In genomic region chr11:1736447-1736992, GRCh38 we compare ENCODE assay signal across 24 cellular contexts. TPM values are rescaled to one million over a fixed set of nuclear protein-coding genes. Genes with fewer than 3 reads are reported as not detected.
"Had no signal": no experiment of that assay in that cellular context is flagged by ENCODE, and none has a peak within 500 bp of the region (broad histone marks: within the 10 kb centered on the region; RNA-seq: fewer than 3 reads in every experiment).

No MANE protein-coding gene starts in this region.

- H3K4me2 ChIP-seq: smooth muscle cell had no signal

- DNase-seq: activated T-cell treated with anti-CD3 and anti-CD28 coated beads, Interleukin-2, amount 50 U/mL, for 1 hour; amniotic stem cell; brain microvascular endothelial cell; central memory CD4-positive, alpha-beta T cell; dorsolateral prefrontal cortex; effector memory CD8-positive, alpha-beta T cell; foreskin melanocyte; immature natural killer cell; lower lobe of right lung; naive B cell; occipital lobe; stimulated activated CD4-positive, alpha-beta T cell treated with anti-CD3 and anti-CD28 coated beads, Interleukin-15, amount 100 ng/mL, for 24 hours; stimulated activated naive CD4-positive, alpha-beta T cell; upper lobe of left lung had no signal

- H3K27ac ChIP-seq: brain microvascular endothelial cell, dorsolateral prefrontal cortex, lower lobe of right lung, thoracic aorta, upper lobe of left lung had no signal

- H3K4me1 ChIP-seq: lower lobe of right lung, upper lobe of left lung had no signal

- ATAC-seq: effector memory CD8-positive, alpha-beta T cell; esophagus mucosa; left lobe of liver; lower lobe of right lung; sciatic nerve had no signal

- H3K4me3 ChIP-seq: dorsolateral prefrontal cortex, lower lobe of right lung, smooth muscle cell, thoracic aorta, upper lobe of left lung had no signal

- H3K36me3 ChIP-seq: brain microvascular endothelial cell, lower lobe of right lung, thoracic aorta, upper lobe of left lung had no signal

RNA-seq across cellular contexts. Expression of gene KRTAP5-6, which starts 39.5 kb away (rescaled TPM):
- total RNA-seq: endothelial cell of umbilical vein, esophagus mucosa, kidney epithelial cell, lower lobe of right lung, mesenteric fat pad, mucosa of gallbladder, occipital lobe, sciatic nerve, smooth muscle cell, thoracic aorta, upper lobe of left lung had no signal
- polyA plus RNA-seq: endothelial cell of umbilical vein, immature natural killer cell, neural cell, smooth muscle cell had no signal
